ENCODE assay signal across 8 cellular contexts in genomic region chr1:77605246-77606026, GRCh38.
DNase-seq lines count a peak whose midpoint lies in the region; ATAC-seq, FAIRE-seq and TF ChIP-seq lines count a peak whose summit lies in the region.

No MANE protein-coding gene starts in this region.

- peaks cover 4% of the 10 kb centered on the region; the same call in 1 of the 2 replicates for H4K20me1 ChIP-seq in DND-41 (ENCODE audit: insufficient read depth, low read length)

- H3K4me1 ChIP-seq in DND-41 (ENCODE audit: insufficient read depth, low read length): no peaks in the 10 kb centered on the region

- no peak overlapping the region for H3K4me3 ChIP-seq in DND-41 (ENCODE audit: low read depth in 1 of 2, low read length in 2 of 2)

- no peak for TF ChIP-seq POLR2A in GM12891 (IDR thresholded peaks at IDR 0.05; ENCODE audit: low read depth, low read length)

- no peaks in the 10 kb centered on the region for H3K27me3 ChIP-seq in DND-41 (ENCODE audit: insufficient read depth, low read length, poor library complexity)

- no peak overlapping the region for H3K9ac ChIP-seq in DND-41 (ENCODE audit: low read depth, low read length)

- H3K79me2 ChIP-seq in DND-41 (ENCODE audit: insufficient read depth, low read length): peaks cover 9% of the 10 kb centered on the region

- no peak overlapping the region for H3K27ac ChIP-seq in DND-41 (ENCODE audit: low read length)

- H2AFZ ChIP-seq in DND-41 (ENCODE audit: low read depth, low read length): no peak overlapping the region

- H3K4me2 ChIP-seq in DND-41 (ENCODE audit: insufficient read depth, low read length): no peak overlapping the region

- FAIRE-seq in GM12891 (lab: Jason Lieb, UNC): no peak

- peaks cover 15% of the 10 kb centered on the region for H3K9me3 ChIP-seq in DND-41 (ENCODE audit: insufficient read depth, low read length, severe bottlenecking)

- peaks cover 15% of the 10 kb centered on the region; the same call in 1 of the 2 replicates for H3K36me3 ChIP-seq in DND-41 (ENCODE audit: insufficient read depth, low read length)

- no peak for TF ChIP-seq CTCF in DND-41 (IDR thresholded peaks at IDR 0.05; ENCODE audit: borderline replicate concordance, extremely low read depth, low read length, poor library complexity, severe bottlenecking)

- DNase-seq in DND-41 (peak; percentile 21), NCI-H510A (lab: John Stamatoyannopoulos, UW) (peak; percentile 7), dermis blood vessel endothelial cell (peak; percentile 33), mucosa of gallbladder (ENCODE audit: low spot score) (peak; percentile 61), GM12891 (ENCODE audit: insufficient read length, low spot score) (no peak), GM19240 (ENCODE audit: insufficient read length, low spot score) (no peak)

- ATAC-seq in DND-41 (ENCODE audit: insufficient read depth, low read depth) (peak; percentile 55; the same call in 1 of the 3 replicates), GM21723 (IDR thresholded peaks at IDR 0.05; ENCODE audit: unreplicated experiment) (no peak), GM19324 (IDR thresholded peaks at IDR 0.05; ENCODE audit: low FRiP score, unreplicated experiment) (no peak)

TF ChIP-seq in GM12891, 5 proteins besides CTCF, POLR2A, EP300 and RAD21:
- TF ChIP-seq PAX5 (IDR thresholded peaks at IDR 0.05; ENCODE audit: insufficient read depth, low read length, severe bottlenecking) (no peak), SPI1 (IDR thresholded peaks at IDR 0.05; ENCODE audit: low read depth, low read length) (no peak), POLR2AphosphoS5 (IDR thresholded peaks at IDR 0.05; ENCODE audit: low read depth, low read length) (no peak), POU2F2 (IDR thresholded peaks at IDR 0.05; ENCODE audit: low read depth, low read length) (no peak), TAF1 (IDR thresholded peaks at IDR 0.05; ENCODE audit: low read depth, low read length) (no peak)

Comparison
In these comparisons a context has a peak if more than half of its experiments do, and no peak if none do; other contexts are left out.
1. DNase-seq: peak in DND-41 (single experiment), NCI-H510A (single experiment), dermis blood vessel endothelial cell (single experiment) and mucosa of gallbladder (single experiment); none in GM12891 (single experiment) and GM19240 (single experiment).